In genomic region chr20:33299111-33299603, GRCh38 we compare ENCODE assay signal across 8 cellular contexts. TPM values are rescaled to one million over a fixed set of nuclear protein-coding genes. Genes with fewer than 3 reads are reported as not detected.
DNase-seq lines count a peak whose midpoint lies in the region; ATAC-seq and TF ChIP-seq lines count a peak whose summit lies in the region.

No MANE protein-coding gene starts in this region.

- POLR2A ChIA-PET in A673 (lab: Charles Lee; ENCODE audit: low non-redundant PET), result no interaction called here

- intact Hi-C loops in A673 (cut with micrococcal nuclease; ENCODE audit: unreplicated experiment), result loop anchor here (1.0 to 10.0 kb wide), 2 partner anchors 204 to 397 kb away; no protein-coding TSS in a partner anchor

- no peaks in the 10 kb centered on the region for H3K9me3 ChIP-seq in A673 (ENCODE audit: low read depth, low read length, poor library complexity, severe bottlenecking)

- peaks cover 40% of the 10 kb centered on the region for H3K27me3 ChIP-seq in A673 (replicated peaks; ENCODE audit: insufficient read depth, low read depth, low read length, poor library complexity)

- in situ Hi-C loops in GM13977 (cut with MboI; ENCODE audit: low pct_unique_long_range_greater_than_20kb, low sequenced_read_pairs, unreplicated experiment), result no loop called here

- TF ChIP-seq CTCF in A673 (conservative IDR thresholded peaks at IDR 0.05; ENCODE audit: low read depth, low read length), result peak; percentile 95
- TF ChIP-seq CTCF in GM13977 (IDR thresholded peaks at IDR 0.05; ENCODE audit: extremely low read depth, insufficient read depth, missing control alignments), result peak; percentile 92

- H3K4me1 ChIP-seq in A673 (ENCODE audit: insufficient read depth, low read length, poor library complexity, severe bottlenecking), result no peaks in the 10 kb centered on the region

- H3K4me3 ChIP-seq in A673 (ENCODE audit: low read depth, low read length, poor library complexity, severe bottlenecking), result no peak overlapping the region

- CTCF ChIA-PET in A673 (lab: Charles Lee), result no interaction called here

- DNase-seq in A673 (ENCODE audit: low spot score) (peak; percentile 74), GM13977 (ENCODE audit: low spot score) (peak; percentile 83), NCI-H446 (lab: John Stamatoyannopoulos, UW) (peak; percentile 18 to 78), dermis blood vessel endothelial cell (peak; percentile 73), lung microvascular endothelial cell (ENCODE audit: low read depth in 2 of 2) (peak; percentile 48 to 65)
- DNase-seq in activated CD4-positive, alpha-beta T cell treated with anti-CD3 and anti-CD28 coated beads, Interleukin-2, amount 50 U/mL, for 1 hour, result peak; percentile 75
- DNase-seq in stimulated activated CD8-positive, alpha-beta memory T cell treated with anti-CD3 and anti-CD28 coated beads, Interleukin-15, amount 100 ng/mL, for 1 hour (ENCODE audit: low read depth), result peak; percentile 63

- H3K36me3 ChIP-seq in A673 (ENCODE audit: insufficient read depth, low read length, poor library complexity, severe bottlenecking), result no peaks in the 10 kb centered on the region

- H3K27ac ChIP-seq in A673 (ENCODE audit: low read depth, low read length, poor library complexity, severe bottlenecking), result no peak overlapping the region

- no peak for ATAC-seq in HG03521 (IDR thresholded peaks at IDR 0.05; ENCODE audit: unreplicated experiment)

- no TSS peak for BruUV-seq in A673 (replicated peaks; lab: Mats Ljungman, UMichigan)

RNA-seq across cellular contexts. Expression of gene BPIFB1, which starts 16.1 kb away (rescaled TPM):
- total RNA-seq in A673 (2021) (not detected in 2 replicates), dermis blood vessel endothelial cell (not detected in 2 replicates), lung microvascular endothelial cell (not detected in 2 replicates)
